28 cellular contexts compared by ENCODE assay signal in the genomic region with DNA sequence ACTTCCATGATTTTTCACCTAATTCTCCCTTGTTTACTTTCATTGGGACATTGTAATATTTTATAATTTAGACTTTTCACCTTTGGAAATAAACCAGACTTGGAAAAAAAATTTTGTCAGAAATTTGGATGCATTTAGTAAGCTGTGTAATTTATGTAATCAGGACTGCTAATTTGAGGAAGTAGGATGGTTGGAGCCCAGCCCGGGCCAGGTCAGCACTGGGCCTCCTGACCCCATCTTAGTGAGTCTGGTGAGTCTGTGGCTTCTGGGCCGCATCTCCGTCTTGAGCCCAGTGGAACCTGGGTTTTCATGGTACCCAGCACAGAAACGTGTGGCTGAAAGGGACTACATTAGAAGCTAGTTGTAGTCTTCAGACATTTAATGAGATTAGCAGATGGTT. TPM values are rescaled to one million over a fixed set of nuclear protein-coding genes. Genes with fewer than 3 reads are reported as not detected.
DNase-seq lines count a peak whose midpoint lies in the region; FAIRE-seq and TF ChIP-seq lines count a peak whose summit lies in the region.
"Had no signal": no experiment of that assay in that cellular context is flagged by ENCODE, and none has a peak within 500 bp of the region (broad histone marks: within the 10 kb centered on the region; RNA-seq: fewer than 3 reads in every experiment).

No MANE protein-coding gene starts in this region.

- POLR2A ChIA-PET in H1 (lab: Charles Lee; ENCODE audit: partially characterized antibody), result no interaction called here

- H3K4me3 Mint-ChIP-seq in nephron, result no peak overlapping the region
- H3K4me3 Mint-ChIP-seq: CD14-positive monocyte; CD4-positive, alpha-beta memory T cell; CD4-positive, CD25-positive, alpha-beta regulatory T cell; CD8-positive, alpha-beta memory T cell had no signal

- TF ChIP-seq CTCF in H1 (IDR thresholded peaks at IDR 0.05; ENCODE audit: control extremely low read depth in 1 of 3, insufficient read depth in 1 of 3, low read depth in 1 of 3, low read length in 3 of 3) (no peak), nephron (IDR thresholded peaks at IDR 0.05; ENCODE audit: unreplicated experiment in 3 of 3) (no peak), uterus (IDR thresholded peaks at IDR 0.05) (no peak), tibial nerve (IDR thresholded peaks at IDR 0.05) (no peak)

- H4K8ac ChIP-seq in H1 (ENCODE audit: extremely low read depth, insufficient read depth, low read length), result peak overlapping the region; percentile 82; the same call in 1 of the 2 replicates

- no peak overlapping the region for H2AK5ac ChIP-seq in H1 (ENCODE audit: low read depth, low read length)

- no peak overlapping the region for H2BK15ac ChIP-seq in H1 (ENCODE audit: low read length)

- no peak overlapping the region for H4K5ac ChIP-seq in H1 (ENCODE audit: insufficient read length, low read depth, low read length)

- no peaks in the 10 kb centered on the region for H3K36me3 ChIP-seq in H1 (ENCODE audit: control insufficient read depth in 2 of 4, insufficient read depth in 4 of 4, low read length in 3 of 4)
- no peaks in the 10 kb centered on the region for H3K36me3 ChIP-seq in uterus
- no peaks in the 10 kb centered on the region for H3K36me3 ChIP-seq in tibial nerve
- H3K36me3 ChIP-seq: BE2C, BLaER1 had no signal

- WGBS in H1 (ENCODE audit: extremely low coverage in 1 of 2, insufficient coverage in 1 of 2, insufficient read length in 1 of 2, insufficient replicate concordance in 2 of 2, low coverage in 1 of 2, low lambda C conversion rate in 2 of 2, missing lambda C conversion rate in 1 of 2), 2 experiments, result 84% methylated on average over 4 of the region's 4 CpGs; no CpG with 5 or more reads in 1 of the 2 experiments
- 72 to 78% methylated on average over 4 of the region's 4 CpGs for WGBS in tibial nerve, 2 donors

- no peak overlapping the region for H2AFZ ChIP-seq in H1 (ENCODE audit: low read length)

- H3K9me3 ChIP-seq in H1 (ENCODE audit: insufficient read depth in 2 of 2, low read depth in 1 of 2, low read length in 1 of 2), result no peaks in the 10 kb centered on the region; a peak in 1 of 4 replicates
- H3K9me3 ChIP-seq in uterus, result no peaks in the 10 kb centered on the region
- no peaks in the 10 kb centered on the region for H3K9me3 ChIP-seq in tibial nerve
- H3K9me3 ChIP-seq: BE2C, BLaER1 had no signal

- no peaks in the 10 kb centered on the region for H3K36me3 Mint-ChIP-seq in nephron (ENCODE audit: low read depth)
- H3K36me3 Mint-ChIP-seq: CD14-positive monocyte; CD4-positive, alpha-beta memory T cell; CD4-positive, CD25-positive, alpha-beta regulatory T cell; CD8-positive, alpha-beta memory T cell had no signal

- H3K9me3 Mint-ChIP-seq in nephron, result peaks cover 4% of the 10 kb centered on the region
- H3K9me3 Mint-ChIP-seq: CD4-positive, CD25-positive, alpha-beta regulatory T cell; CD8-positive, alpha-beta memory T cell had no signal

- H3K4me3 ChIP-seq in H1 (ENCODE audit: extremely low read depth in 1 of 4, insufficient read depth in 2 of 4, low read depth in 3 of 4, low read length in 4 of 4) (no peak overlapping the region), uterus (no peak overlapping the region), tibial nerve (no peak overlapping the region)
- H3K4me3 ChIP-seq: BLaER1, GM12878 had no signal

- H3K27me3 ChIP-seq in H1 (replicated peaks in 1 of 4; ENCODE audit: control insufficient read depth in 3 of 4, extremely low read depth in 1 of 4, insufficient read depth in 3 of 4, low read length in 3 of 4) (no peaks in the 10 kb centered on the region; a peak in 1 of 7 replicates), uterus (no peaks in the 10 kb centered on the region), tibial nerve (no peaks in the 10 kb centered on the region)
- H3K27me3 ChIP-seq: BLaER1 had no signal

- DNase-seq in RPMI8226 (peak; percentile 7), H1 (ENCODE audit: low read depth in 1 of 2, low spot score in 2 of 2) (no peak), uterus (peak; percentile 46 to 72), NK-92 (lab: John Stamatoyannopoulos, UW; ENCODE audit: unreplicated experiment) (no peak), tibial nerve (ENCODE audit: low spot score in 2 of 2) (no peak), midbrain (lab: John Stamatoyannopoulos, UW) (no peak)
- DNase-seq: 8988T; ACHN; BE2C; C1 segment of cervical spinal cord; CD4-positive, alpha-beta memory T cell; CD4-positive, CD25-positive, alpha-beta regulatory T cell; CD8-positive, alpha-beta memory T cell; COR-L47; DMS 273 treated with DMSO at 0.1 percent for 48 hours; DMS153; DMS53; DMS79; DND-41; EL; GDM1 had no signal

- no peak overlapping the region for H3K4ac ChIP-seq in H1 (replicated peaks; ENCODE audit: insufficient read length, low read depth, low read length)

- H3K23ac ChIP-seq in H1 (ENCODE audit: insufficient read length), result no peak overlapping the region

- no peaks in the 10 kb centered on the region for H3K79me2 ChIP-seq in H1 (ENCODE audit: control insufficient read depth in 1 of 2, insufficient read depth in 2 of 2, low read length in 2 of 2)

- no peak overlapping the region for H3K18ac ChIP-seq in H1 (ENCODE audit: extremely low read depth, low read length)

- no peak overlapping the region for H2BK5ac ChIP-seq in H1 (ENCODE audit: low read depth, low read length)

- H3K9ac ChIP-seq in H1 (replicated peaks in 1 of 4; ENCODE audit: extremely low read depth in 1 of 4, low read depth in 3 of 4, low read length in 3 of 4), result no peak overlapping the region
- H3K9ac ChIP-seq: BLaER1 had no signal

- TF ChIP-seq POLR2A in H1 (IDR thresholded peaks at IDR 0.05; ENCODE audit: control extremely low read depth in 1 of 2, low read depth in 2 of 2, low read length in 2 of 2), result no peak
- TF ChIP-seq POLR2A in uterus (IDR thresholded peaks at IDR 0.05), result no peak
- TF ChIP-seq POLR2A in tibial nerve (IDR thresholded peaks at IDR 0.05), result no peak

- FAIRE-seq in H1 (lab: Jason Lieb, UNC), result no peak
- FAIRE-seq: A204.1, GM12878, GM12892, GM19239 had no signal

- no peak overlapping the region for H4K91ac ChIP-seq in H1 (replicated peaks; ENCODE audit: insufficient read length, low read length)

- CTCF ChIA-PET in H1 (lab: Charles Lee; ENCODE audit: partially characterized antibody), result interaction anchor here (0.8 to 1.6 kb wide), 5 partner anchors 12 to 1226 kb away, joined by 3 to 6 read pairs (median 4); no protein-coding TSS in a partner anchor

- no peaks in the 10 kb centered on the region for H4K20me1 ChIP-seq in H1 (replicated peaks in 1 of 2; ENCODE audit: control insufficient read depth in 1 of 2, insufficient read depth in 2 of 2, low read length in 2 of 2)
- H4K20me1 ChIP-seq: BLaER1 had no signal

- TF ChIP-seq RAD21 in H1 (IDR thresholded peaks at IDR 0.05 in 1 of 2, conservative IDR thresholded peaks at IDR 0.05 in 1 of 2; ENCODE audit: low read depth in 2 of 2, low read length in 2 of 2), result no peak

- H2BK20ac ChIP-seq in H1 (ENCODE audit: low read length), result no peak overlapping the region

- TF ChIP-seq EP300 in H1 (IDR thresholded peaks at IDR 0.05; ENCODE audit: borderline replicate concordance in 1 of 2, low read depth in 2 of 2, low read length in 2 of 2) (no peak), tibial nerve (IDR thresholded peaks at IDR 0.05) (no peak)

- no peaks in the 10 kb centered on the region for H3K23me2 ChIP-seq in H1 (ENCODE audit: low read depth, low read length)

- no peaks in the 10 kb centered on the region for H3K79me1 ChIP-seq in H1 (ENCODE audit: low read depth, low read length)

- peak overlapping the region in 2 of 3 experiments; percentile 21 to 42 for H3K27ac Mint-ChIP-seq in nephron
- H3K27ac Mint-ChIP-seq: CD14-positive monocyte; CD4-positive, alpha-beta memory T cell; CD4-positive, CD25-positive, alpha-beta regulatory T cell; CD8-positive, alpha-beta memory T cell had no signal

- H3K4me1 Mint-ChIP-seq in nephron, result peaks cover 36% of the 10 kb centered on the region
- H3K4me1 Mint-ChIP-seq: CD14-positive monocyte had no signal

- no peak overlapping the region for H2BK120ac ChIP-seq in H1 (replicated peaks; ENCODE audit: low read depth, low read length)

- H3K14ac ChIP-seq in H1 (ENCODE audit: insufficient read length), result no peak overlapping the region

- no peak overlapping the region for H2BK12ac ChIP-seq in H1 (ENCODE audit: low read depth, low read length)

- intact Hi-C loops in uterus (cut with DNase I; ENCODE audit: low total_unique reads), result loop anchor here (10.0 kb wide), 1 partner anchor 708 kb away; a partner anchor contains a TSS

- peaks cover 4% of the 10 kb centered on the region for H3K27me3 Mint-ChIP-seq in nephron (ENCODE audit: low read depth)

- H3K27ac ChIP-seq in H1 (ENCODE audit: low read depth, low read length) (no peak overlapping the region), uterus (peak overlapping the region in 1 of 2 donors; percentile 2), tibial nerve (no peak overlapping the region)
- H3K27ac ChIP-seq: BLaER1 had no signal

- H3K4me1 ChIP-seq in H1 (replicated peaks in 1 of 4; ENCODE audit: control insufficient read depth in 3 of 4, insufficient read depth in 4 of 4, low read length in 3 of 4) (no peaks in the 10 kb centered on the region; a peak in 1 of 7 replicates), uterus (no peaks in the 10 kb centered on the region), tibial nerve (peaks cover 0 to 12% (median 0%) of the 10 kb centered on the region in 4 donors)
- H3K4me1 ChIP-seq: BE2C, BLaER1 had no signal

- no peak overlapping the region for H3K56ac ChIP-seq in H1 (replicated peaks; ENCODE audit: insufficient read length, low read depth, low read length)

- no peak overlapping the region for H3K4me2 ChIP-seq in H1 (ENCODE audit: insufficient read depth in 1 of 2, low read depth in 2 of 2, low read length in 2 of 2)
- H3K4me2 ChIP-seq: BLaER1 had no signal

RNA-seq across cellular contexts. Expression of a gene that starts 27.7 kb away (rescaled TPM):
- total RNA-seq in H1 (2021; fragmentation: NEBNext Ultra II Directional; extraction: Animal tissue kit (Norgen Biotek cat#: 25700)), result 21.7 and 22.5 TPM in 2 replicates
- polyA plus RNA-seq in H1 (2011; rRNA removed), result 7.3 and 17.2 TPM in 2 replicates
- 20.1 TPM for polyA plus RNA-seq in H1 (2011; cell fraction: cytosol; rRNA removed)
- 10.5 TPM for polyA plus RNA-seq in H1 (2011; cell fraction: nucleus; rRNA removed)
- 22.8 to 28.3 TPM (median 24.6 TPM) in 4 replicates for polyA plus RNA-seq in H1 (2012, experiment 1 of 2)
- polyA plus RNA-seq in H1 (2012, experiment 2 of 2), result 7.2 TPM
- polyA plus RNA-seq in H1 (2013, experiment 1 of 2), result 19.1 TPM
- 21.2 TPM for polyA plus RNA-seq in H1 (2013, experiment 2 of 2)
- 10.7 and 16.8 TPM in 2 replicates for polyA minus RNA-seq in H1 (2011; rRNA and poly(A)+ RNA removed)
- 5.1 TPM for polyA minus RNA-seq in H1 (2011; cell fraction: cytosol; rRNA and poly(A)+ RNA removed)
- 10.4 TPM for polyA minus RNA-seq in H1 (2011; cell fraction: nucleus; rRNA and poly(A)+ RNA removed)
- 10 to 100 TPM; 51.2 to 83.5 (median 67.0) TPM for total RNA-seq in uterus
- 10 to 100 TPM; 33.6 to 66.1 (median 52.5) TPM for total RNA-seq in tibial nerve

Comparison
In these comparisons a context has a peak if more than half of its experiments do, and no peak if none do; other contexts are left out.
1. DNase-seq: peak in RPMI8226 (single experiment) and uterus (2 of 2); none in H1 (0 of 2), NK-92 (single experiment), tibial nerve (0 of 2) and midbrain (single experiment).